In the genomic region with DNA sequence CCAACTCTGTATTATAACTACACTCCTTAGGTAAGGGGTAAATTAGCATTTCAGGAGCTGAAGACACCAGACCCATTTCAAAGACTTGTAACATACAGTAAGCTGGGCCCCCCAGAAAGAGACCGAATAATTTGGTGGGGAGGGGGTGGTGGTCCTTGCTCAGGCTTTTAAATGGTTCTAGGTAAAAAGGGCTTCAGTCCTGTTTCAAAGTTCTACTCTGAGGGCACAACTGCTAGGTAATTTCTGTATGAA, we compare ENCODE assay signal across 20 cellular contexts.
DNase-seq lines count a peak whose midpoint lies in the region; ATAC-seq and TF ChIP-seq lines count a peak whose summit lies in the region.
"Had no signal": no experiment of that assay in that cellular context is flagged by ENCODE, and none has a peak within 500 bp of the region (broad histone marks: within the 10 kb centered on the region; RNA-seq: fewer than 3 reads in every experiment).

No MANE protein-coding gene starts in this region.

- H3K79me2 ChIP-seq in H9 (ENCODE audit: insufficient read depth, low read length) (no peaks in the 10 kb centered on the region), mammary epithelial cell (ENCODE audit: insufficient read depth, low read length) (no peaks in the 10 kb centered on the region)

- H4K20me1 ChIP-seq in BLaER1 treated with 17β-estradiol and CSF1 and Interleukin-3, amounts not matched to agents 10 nM and 100 nM: no peaks in the 10 kb centered on the region
- H4K20me1 ChIP-seq in H9 (ENCODE audit: control insufficient read depth, insufficient read depth, insufficient read length) (no peaks in the 10 kb centered on the region), mammary epithelial cell (ENCODE audit: insufficient read depth, low read length) (no peaks in the 10 kb centered on the region)

- in situ Hi-C loops in mammary epithelial cell (cut with MboI; ENCODE audit: low sequenced_read_pairs in 2 of 2): no loop called here

- ATAC-seq in activated T-helper 17 cell treated with anti-CD3 and anti-CD28 coated beads, Interleukin-2, amount 50 U/mL, for 72 hours (replicated peaks): no peak
- ATAC-seq in natural killer cell (no peak), Right ventricle myocardium inferior (no peak)
- ATAC-seq in activated CD4-positive, alpha-beta T cell treated with anti-CD3 and anti-CD28 coated beads for 36 hours: no peak
- ATAC-seq: HCT116 had no signal

- no peak overlapping the region for H3T11ph ChIP-seq in H9 (ENCODE audit: low read length)

- peaks cover 6 to 18% (median 10%) of the 10 kb centered on the region in 10 experiments; a peak in 19 of 20 replicates for H3K4me1 ChIP-seq in BLaER1 treated with 17β-estradiol and CSF1 and Interleukin-3, amounts not matched to agents 10 nM and 100 nM
- no peaks in the 10 kb centered on the region for H3K4me1 ChIP-seq in H9 (ENCODE audit: insufficient read depth, low read length)
- no peaks in the 10 kb centered on the region for H3K4me1 ChIP-seq in mammary epithelial cell (ENCODE audit: insufficient read depth, low read length)
- H3K4me1 ChIP-seq: SJCRH30 had no signal

- H3K56ac ChIP-seq in H9 (ENCODE audit: insufficient read length, low read depth, low read length): no peak overlapping the region

- dilution Hi-C loops in mammary epithelial cell (cut with HindIII; ENCODE audit: low sequenced_read_pairs): no loop called here

- H3K9me3 ChIP-seq in BLaER1 treated with 17β-estradiol and CSF1 and Interleukin-3, amounts not matched to agents 10 nM and 100 nM (replicated peaks in 1 of 11): no peaks in the 10 kb centered on the region
- H3K9me3 ChIP-seq in H9 (ENCODE audit: control insufficient read depth, low read depth, low read length) (no peaks in the 10 kb centered on the region), mammary epithelial cell (replicated peaks; ENCODE audit: insufficient read depth, low read length) (no peaks in the 10 kb centered on the region)
- H3K9me3 ChIP-seq: SJCRH30 had no signal

- H3K27ac ChIP-seq in BLaER1 treated with 17β-estradiol and CSF1 and Interleukin-3, amounts not matched to agents 10 nM and 100 nM: peak overlapping the region in 1 of 11 experiments; percentile 22; a peak in 1 of 22 replicates
- H3K27ac ChIP-seq in H9 (ENCODE audit: insufficient read length, low read depth, low read length) (no peak overlapping the region), mammary epithelial cell (ENCODE audit: insufficient read depth, low read depth, low read length) (no peak overlapping the region)
- H3K27ac ChIP-seq: RWPE1, SJCRH30 had no signal

- H3K27ac Mint-ChIP-seq in H9: peak overlapping the region in 2 of 3 experiments; percentile 83 to 94; a peak in 4 of 7 replicates
- peak overlapping the region; percentile 15 for H3K27ac Mint-ChIP-seq in activated T-helper 17 cell treated with anti-CD3 and anti-CD28 coated beads, Interleukin-2, amount 50 U/mL, for 72 hours
- H3K27ac Mint-ChIP-seq in nephron progenitor cell: peak overlapping the region; percentile 7
- no peak overlapping the region for H3K27ac Mint-ChIP-seq in natural killer cell
- no peak overlapping the region for H3K27ac Mint-ChIP-seq in activated CD4-positive, alpha-beta T cell treated with anti-CD3 and anti-CD28 coated beads for 36 hours

- H4K5ac ChIP-seq in H9 (ENCODE audit: insufficient read length, low read depth, low read length): no peak overlapping the region

- H2BK120ac ChIP-seq in H9 (ENCODE audit: low read depth, low read length, poor library complexity, severe bottlenecking): no peak overlapping the region

- CTCF ChIA-PET in activated CD4-positive, alpha-beta T cell treated with anti-CD3 and anti-CD28 coated beads for 36 hours (lab: Charles Lee): interaction anchor here (1.1 kb wide), 1 partner anchor 9 kb away, joined by 3 read pairs; no protein-coding TSS in a partner anchor
- CTCF ChIA-PET in mammary epithelial cell (lab: Charles Lee; ENCODE audit: low non-redundant PET): no interaction called here

- no peaks in the 10 kb centered on the region for H3K9me3 Mint-ChIP-seq in H9
- no peaks in the 10 kb centered on the region for H3K9me3 Mint-ChIP-seq in activated T-helper 17 cell treated with anti-CD3 and anti-CD28 coated beads, Interleukin-2, amount 50 U/mL, for 72 hours
- H3K9me3 Mint-ChIP-seq in nephron progenitor cell: no peaks in the 10 kb centered on the region
- no peaks in the 10 kb centered on the region for H3K9me3 Mint-ChIP-seq in natural killer cell
- H3K9me3 Mint-ChIP-seq in activated CD4-positive, alpha-beta T cell treated with anti-CD3 and anti-CD28 coated beads for 36 hours (ENCODE audit: low read depth): no peaks in the 10 kb centered on the region

- intact Hi-C loops in natural killer cell (cut with micrococcal nuclease): no loop called here
- intact Hi-C loops in activated CD4-positive, alpha-beta T cell treated with anti-CD3 and anti-CD28 coated beads for 36 hours (cut with DNase I, micrococcal nuclease): no loop called here
- intact Hi-C loops in mammary epithelial cell (cut with micrococcal nuclease): no loop called here
- intact Hi-C loops in Right ventricle myocardium inferior (cut with DNase I): loop anchor here (5.0 kb wide), 1 partner anchor 158 kb away; no protein-coding TSS in a partner anchor

- no peak overlapping the region for H4K91ac ChIP-seq in H9 (ENCODE audit: insufficient read length, low read depth, low read length)

- TF ChIP-seq CTCF in H9 (conservative IDR thresholded peaks at IDR 0.05) (no peak), nephron progenitor cell (IDR thresholded peaks at IDR 0.05) (no peak), natural killer cell (IDR thresholded peaks at IDR 0.05) (no peak), mammary epithelial cell (conservative IDR thresholded peaks at IDR 0.05 in 1 of 2, IDR thresholded peaks at IDR 0.05 in 1 of 2; ENCODE audit: extremely low read depth in 1 of 2, insufficient read depth in 1 of 2, low read depth in 1 of 2, low read length in 2 of 2) (no peak)

- no peak overlapping the region for H2AFZ ChIP-seq in H9 (ENCODE audit: low read length)
- H2AFZ ChIP-seq in mammary epithelial cell (ENCODE audit: low read depth, low read length): no peak overlapping the region

- BruUV-seq in mammary epithelial cell (replicated peaks; lab: Mats Ljungman, UMichigan): no TSS peak

- no peak overlapping the region for H2AK5ac ChIP-seq in H9 (ENCODE audit: insufficient read length, low read length)

- H2BK12ac ChIP-seq in H9 (ENCODE audit: insufficient read length, low read depth, low read length): no peak overlapping the region

- no peak overlapping the region for H3K9ac ChIP-seq in BLaER1 treated with 17β-estradiol and CSF1 and Interleukin-3, amounts not matched to agents 10 nM and 100 nM
- H3K9ac ChIP-seq in H9 (ENCODE audit: extremely low read depth, insufficient read length, low read length) (no peak overlapping the region), mammary epithelial cell (ENCODE audit: insufficient read depth, low read length) (no peak overlapping the region)

- no peak overlapping the region for H3K4me3 ChIP-seq in BLaER1 treated with 17β-estradiol and CSF1 and Interleukin-3, amounts not matched to agents 10 nM and 100 nM
- H3K4me3 ChIP-seq in mammary epithelial cell (replicated peaks in 1 of 3; ENCODE audit: insufficient read depth in 1 of 3, low read depth in 2 of 3, low read length in 3 of 3): no peak overlapping the region
- H3K4me3 ChIP-seq: SJCRH30 had no signal

- H3K27me3 Mint-ChIP-seq in H9 (ENCODE audit: low read depth): no peaks in the 10 kb centered on the region
- H3K27me3 Mint-ChIP-seq in activated T-helper 17 cell treated with anti-CD3 and anti-CD28 coated beads, Interleukin-2, amount 50 U/mL, for 72 hours: no peaks in the 10 kb centered on the region
- no peaks in the 10 kb centered on the region for H3K27me3 Mint-ChIP-seq in nephron progenitor cell (ENCODE audit: low read depth, poor library complexity)
- no peaks in the 10 kb centered on the region for H3K27me3 Mint-ChIP-seq in natural killer cell (ENCODE audit: low read depth in 2 of 2)
- no peaks in the 10 kb centered on the region for H3K27me3 Mint-ChIP-seq in activated CD4-positive, alpha-beta T cell treated with anti-CD3 and anti-CD28 coated beads for 36 hours

- H2BK5ac ChIP-seq in H9 (ENCODE audit: insufficient read length, low read length): no peak overlapping the region

- H3K4ac ChIP-seq in H9 (ENCODE audit: low read depth, low read length): no peak overlapping the region

- no peak for DNase-seq in H9
- DNase-seq in nephron progenitor cell: no peak
- DNase-seq in natural killer cell: no peak
- no peak for DNase-seq in activated CD4-positive, alpha-beta T cell treated with anti-CD3 and anti-CD28 coated beads for 36 hours
- DNase-seq in mammary epithelial cell: no peak
- no peak for DNase-seq in Right ventricle myocardium inferior (ENCODE audit: missing footprints)
- DNase-seq: ACHN, COR-L47, DMS 273 treated with DMSO at 0.1 percent for 48 hours, DND-41, KBM-7, NCI-H1105 treated with DMSO at 0.1 percent for 48 hours, NCI-H1694, NCI-H510A, NCI-H82, SJCRH30 had no signal

- peaks cover 0 to 14% (median 9%) of the 10 kb centered on the region in 3 experiments; a peak in 5 of 7 replicates for H3K36me3 Mint-ChIP-seq in H9 (ENCODE audit: insufficient read depth in 1 of 3, low read depth in 3 of 3)
- no peaks in the 10 kb centered on the region for H3K36me3 Mint-ChIP-seq in activated T-helper 17 cell treated with anti-CD3 and anti-CD28 coated beads, Interleukin-2, amount 50 U/mL, for 72 hours (ENCODE audit: low read depth)
- peaks cover 17% of the 10 kb centered on the region for H3K36me3 Mint-ChIP-seq in nephron progenitor cell (ENCODE audit: low read depth)
- H3K36me3 Mint-ChIP-seq in natural killer cell: no peaks in the 10 kb centered on the region
- peaks cover 6% of the 10 kb centered on the region for H3K36me3 Mint-ChIP-seq in activated CD4-positive, alpha-beta T cell treated with anti-CD3 and anti-CD28 coated beads for 36 hours (ENCODE audit: low read depth)

- H2BK20ac ChIP-seq in H9 (ENCODE audit: low read depth, low read length, poor library complexity, severe bottlenecking): no peak overlapping the region

- H3K4me2 ChIP-seq in BLaER1 treated with 17β-estradiol and CSF1 and Interleukin-3, amounts not matched to agents 10 nM and 100 nM: peak overlapping the region in 10 of 11 experiments; percentile 8 to 57 (median 40); a peak in 15 of 22 replicates
- H3K4me2 ChIP-seq in H9 (ENCODE audit: insufficient read depth, insufficient read length, low read length): no peak overlapping the region
- no peak overlapping the region for H3K4me2 ChIP-seq in mammary epithelial cell (ENCODE audit: insufficient read depth, low read depth, low read length)

- no peak overlapping the region for H4K8ac ChIP-seq in H9 (replicated peaks; ENCODE audit: insufficient read length, low read depth, low read length)

- no peak overlapping the region for H2BK15ac ChIP-seq in H9 (ENCODE audit: low read depth, low read length)

- H3K23ac ChIP-seq in H9 (ENCODE audit: insufficient read length, low read depth, low read length): no peak overlapping the region

- no peaks in the 10 kb centered on the region for H3K23me2 ChIP-seq in H9 (ENCODE audit: insufficient read length, low read depth, low read length, poor library complexity, severe bottlenecking)

- H3K79me1 ChIP-seq in H9 (ENCODE audit: insufficient read depth, low read depth, low read length, poor library complexity, severe bottlenecking): no peaks in the 10 kb centered on the region

- peaks cover 0 to 59% (median 35%) of the 10 kb centered on the region in 11 experiments; a peak in 16 of 22 replicates for H3K36me3 ChIP-seq in BLaER1 treated with 17β-estradiol and CSF1 and Interleukin-3, amounts not matched to agents 10 nM and 100 nM
- H3K36me3 ChIP-seq in mammary epithelial cell (ENCODE audit: insufficient read depth, low read length): peaks cover 3% of the 10 kb centered on the region

- H3K18ac ChIP-seq in H9 (ENCODE audit: insufficient read length, low read depth, low read length): no peak overlapping the region

- WGBS in H9 (ENCODE audit: extremely low coverage, insufficient read length, low lambda C conversion rate): no CpG with 5 or more reads among the region's 1 CpG
- WGBS in mammary epithelial cell (ENCODE audit: low coverage, missing lambda C conversion rate): 100% methylated on average over 1 of the region's 1 CpG

- H3K4me3 Mint-ChIP-seq in H9 (no peak overlapping the region), nephron progenitor cell (no peak overlapping the region), natural killer cell (no peak overlapping the region)
- H3K4me3 Mint-ChIP-seq in activated T-helper 17 cell treated with anti-CD3 and anti-CD28 coated beads, Interleukin-2, amount 50 U/mL, for 72 hours: no peak overlapping the region
- no peak overlapping the region for H3K4me3 Mint-ChIP-seq in activated CD4-positive, alpha-beta T cell treated with anti-CD3 and anti-CD28 coated beads for 36 hours

- no peak overlapping the region for H3K14ac ChIP-seq in H9 (ENCODE audit: insufficient read depth, low read length)

- POLR2A ChIA-PET in activated CD4-positive, alpha-beta T cell treated with anti-CD3 and anti-CD28 coated beads for 36 hours (lab: Charles Lee): no interaction called here

- no peaks in the 10 kb centered on the region for H3K27me3 ChIP-seq in BLaER1 treated with 17β-estradiol and CSF1 and Interleukin-3, amounts not matched to agents 10 nM and 100 nM
- H3K27me3 ChIP-seq in H9 (ENCODE audit: insufficient read depth, low read length) (no peaks in the 10 kb centered on the region), mammary epithelial cell (ENCODE audit: insufficient read depth, low read length) (no peaks in the 10 kb centered on the region)
- H3K27me3 ChIP-seq: SJCRH30 had no signal

- H3K4me1 Mint-ChIP-seq in H9 (peaks cover 0 to 4% of the 10 kb centered on the region in 2 experiments; a peak in 1 of 4 replicates), nephron progenitor cell (no peaks in the 10 kb centered on the region), natural killer cell (no peaks in the 10 kb centered on the region)
- H3K4me1 Mint-ChIP-seq in activated T-helper 17 cell treated with anti-CD3 and anti-CD28 coated beads, Interleukin-2, amount 50 U/mL, for 72 hours: peaks cover 9% of the 10 kb centered on the region
- H3K4me1 Mint-ChIP-seq in activated CD4-positive, alpha-beta T cell treated with anti-CD3 and anti-CD28 coated beads for 36 hours: peaks cover 33% of the 10 kb centered on the region

Comparison
In these comparisons a context has a peak if more than half of its experiments do, and no peak if none do; other contexts are left out.
1. H3K4me2 ChIP-seq: peak in BLaER1 treated with 17β-estradiol and CSF1 and Interleukin-3, amounts not matched to agents 10 nM and 100 nM (10 of 11); none in H9 (single experiment) and mammary epithelial cell (single experiment).
2. H3K27ac Mint-ChIP-seq: peak in H9 (2 of 3), activated T-helper 17 cell treated with anti-CD3 and anti-CD28 coated beads, Interleukin-2, amount 50 U/mL, for 72 hours (single experiment) and nephron progenitor cell (single experiment); none in natural killer cell (0 of 2) and activated CD4-positive, alpha-beta T cell treated with anti-CD3 and anti-CD28 coated beads for 36 hours (single experiment).